Comparison of ENCODE assay signal across 15 cellular contexts in genomic region chr6:96943535-96943934, GRCh38. TPM values are rescaled to one million over a fixed set of nuclear protein-coding genes. Genes with fewer than 3 reads are reported as not detected.
A peak's percentile ranks its signal among the peaks of the same experiment; 100 is the strongest.
DNase-seq lines count a peak whose midpoint lies in the region; TF ChIP-seq lines count a peak whose summit lies in the region.
"Had no signal": no experiment of that assay in that cellular context is flagged by ENCODE, and none has a peak within 500 bp of the region (broad histone marks: within the 10 kb centered on the region; RNA-seq: fewer than 3 reads in every experiment).

No MANE protein-coding gene starts in this region.

- no peak for TF ChIP-seq POLR2A in transverse colon (IDR thresholded peaks at IDR 0.05)

- peaks cover 11% of the 10 kb centered on the region for H3K27me3 Mint-ChIP-seq in mesothelial cell of epicardium (ENCODE audit: low read depth)

- H3K9me3 ChIP-seq in transverse colon: no peaks in the 10 kb centered on the region

- no peaks in the 10 kb centered on the region for H3K27me3 ChIP-seq in transverse colon

- H3K36me3 Mint-ChIP-seq in mesothelial cell of epicardium: no peaks in the 10 kb centered on the region
- H3K36me3 Mint-ChIP-seq: CD14-positive monocyte had no signal

- H3K4me3 Mint-ChIP-seq in mesothelial cell of epicardium: no peak overlapping the region
- H3K4me3 Mint-ChIP-seq: CD14-positive monocyte; CD8-positive, alpha-beta T cell; GM23338; H9 had no signal

- H3K27ac Mint-ChIP-seq in mesothelial cell of epicardium: peak overlapping the region; percentile 37
- H3K27ac Mint-ChIP-seq: CD14-positive monocyte; CD8-positive, alpha-beta T cell; GM23338; H9 had no signal

- H3K9me3 Mint-ChIP-seq in mesothelial cell of epicardium: no peaks in the 10 kb centered on the region
- H3K9me3 Mint-ChIP-seq: CD8-positive, alpha-beta T cell; GM23338; H9 had no signal

- peaks cover 31% of the 10 kb centered on the region for H3K4me1 Mint-ChIP-seq in mesothelial cell of epicardium
- H3K4me1 Mint-ChIP-seq: CD14-positive monocyte, H9 had no signal

- H3K36me3 ChIP-seq in transverse colon: no peaks in the 10 kb centered on the region

- WGBS in transverse colon (ENCODE audit: low coverage in 1 of 2), 2 donors: 77 to 82% methylated on average over 5 to 6 of the region's 6 CpGs

- peaks cover 0 to 3% (median 0%) of the 10 kb centered on the region in 4 donors for H3K4me1 ChIP-seq in transverse colon

- H3K27ac ChIP-seq in transverse colon: no peak overlapping the region
- H3K27ac ChIP-seq: 22Rv1 had no signal

- in situ Hi-C loops in transverse colon (cut with MboI; ENCODE audit: low pct_ligation_motif_present in 1 of 4, low pct_unique_long_range_greater_than_20kb in 1 of 4, low sequenced_read_pairs in 3 of 4): no loop called here

- H3K4me3 ChIP-seq in transverse colon: no peak overlapping the region
- H3K4me3 ChIP-seq: GM23338 had no signal

- intact Hi-C loops in transverse colon (cut with DNase I; ENCODE audit: low total_unique reads): no loop called here

- TF ChIP-seq CTCF in mesothelial cell of epicardium (IDR thresholded peaks at IDR 0.05; ENCODE audit: unreplicated experiment) (no peak), transverse colon (IDR thresholded peaks at IDR 0.05) (no peak)

- DNase-seq in NCI-H1694 treated with DMSO at 0.1 percent for 48 hours (lab: John Stamatoyannopoulos, UW) (peak; percentile 30), NCI-H1694 (lab: John Stamatoyannopoulos, UW) (no peak), NCI-H69 (lab: John Stamatoyannopoulos, UW) (peak; percentile 58), mesothelial cell of epicardium (ENCODE audit: low spot score in 2 of 2, unreplicated experiment in 2 of 2) (no peak), transverse colon (no peak), SKM-1 (lab: John Stamatoyannopoulos, UW; ENCODE audit: unreplicated experiment) (no peak)
- DNase-seq in activated CD8-positive, alpha-beta memory T cell treated with anti-CD3 and anti-CD28 coated beads, Interleukin-2, amount 50 U/mL, for 4 hours: no peak
- DNase-seq: CD8-positive, alpha-beta T cell; COR-L47; DMS53; H9; IMR-90 had no signal

- no peak for TF ChIP-seq EP300 in transverse colon (IDR thresholded peaks at IDR 0.05; ENCODE audit: low read depth)

RNA-seq across cellular contexts. Expression of gene KLHL32, which starts 19.0 kb away (rescaled TPM):
- 7.3 to 8.4 TPM (median 8.1 TPM) in 3 replicates for total RNA-seq in mesothelial cell of epicardium
- 1 to 10 TPM in 2 of 4 donors, not detected in 2; 1.4 to 1.9 TPM for total RNA-seq in transverse colon
- total RNA-seq: IMR-90 had no signal

RNA-seq across cellular contexts. Expression of gene NDUFAF4, which starts 45.8 kb away (rescaled TPM):
- 40.6 to 44.0 TPM (median 42.2 TPM) in 3 replicates for total RNA-seq in mesothelial cell of epicardium
- total RNA-seq in transverse colon: 10 to 100 TPM in 3 of 4 donors, 1 to 10 TPM in 1; 9.4 to 26.5 (median 20.9) TPM

Comparison
In these comparisons a context has a peak if more than half of its experiments do, and no peak if none do; other contexts are left out.
1. DNase-seq: peak in NCI-H1694 treated with DMSO at 0.1 percent for 48 hours (single experiment) and NCI-H69 (single experiment); none in NCI-H1694 (single experiment), mesothelial cell of epicardium (0 of 2), transverse colon (single experiment), SKM-1 (single experiment) and activated CD8-positive, alpha-beta memory T cell treated with anti-CD3 and anti-CD28 coated beads, Interleukin-2, amount 50 U/mL, for 4 hours (single experiment).